In genomic region chr6:142706200-142706599, GRCh38 we compare ENCODE assay signal across 1 cellular context.
TF ChIP-seq lines count a peak whose summit lies in the region.

No MANE protein-coding gene starts in this region.

TF ChIP-seq in SK-N-SH treated with all-trans-retinoic acid at 6 μM for 48 hours, 23 proteins besides CTCF, POLR2A, EP300 and RAD21 (continued from another document):
- TF ChIP-seq TSHZ2 (CRISPR knock-in tag; IDR thresholded peaks at IDR 0.05): no peak
- TF ChIP-seq TOX (CRISPR knock-in tag; IDR thresholded peaks at IDR 0.05; ENCODE audit: borderline replicate concordance): no peak
- no peak for TF ChIP-seq CSRNP3 (CRISPR knock-in tag; IDR thresholded peaks at IDR 0.05)
- no peak for TF ChIP-seq ZNF565 (CRISPR knock-in tag; conservative IDR thresholded peaks at IDR 0.05; ENCODE audit: low read depth)
- TF ChIP-seq CREB5 (CRISPR knock-in tag; IDR thresholded peaks at IDR 0.05; ENCODE audit: low read depth): no peak
- TF ChIP-seq PATZ1 (CRISPR knock-in tag; IDR thresholded peaks at IDR 0.05; ENCODE audit: borderline replicate concordance): no peak
- TF ChIP-seq ZFP30 (CRISPR knock-in tag; IDR thresholded peaks at IDR 0.05): no peak
- no peak for TF ChIP-seq ZFP3 (CRISPR knock-in tag; IDR thresholded peaks at IDR 0.05)
